21 cellular contexts compared by ENCODE assay signal in genomic region chr1:1809489-1809888, GRCh38. TPM values are rescaled to one million over a fixed set of nuclear protein-coding genes. Genes with fewer than 3 reads are reported as not detected.
DNase-seq lines count a peak whose midpoint lies in the region; ATAC-seq, FAIRE-seq and TF ChIP-seq lines count a peak whose summit lies in the region.
"Had no signal": no experiment of that assay in that cellular context is flagged by ENCODE, and none has a peak within 500 bp of the region (broad histone marks: within the 10 kb centered on the region; RNA-seq: fewer than 3 reads in every experiment).

No MANE protein-coding gene starts in this region.

- CTCF ChIA-PET in HepG2 (lab: Yijun Ruan, JAX; ENCODE audit: low intra/inter-chr PET ratio, low total read pairs), result no interaction called here

- BruUV-seq in HepG2 (replicated peaks; lab: Mats Ljungman, UMichigan), result no TSS peak

- no peak overlapping the region for H3K4me2 ChIP-seq in HepG2 (ENCODE audit: low read depth, low read length)
- H3K4me2 ChIP-seq: A549 had no signal

- TF ChIP-seq CTCF in HepG2 (CRISPR knock-in tag; IDR thresholded peaks at IDR 0.05) (no peak), right lobe of liver (IDR thresholded peaks at IDR 0.05) (no peak), nephron progenitor cell (IDR thresholded peaks at IDR 0.05) (no peak)

- no peaks in the 10 kb centered on the region for H3K4me1 ChIP-seq in HepG2 (ENCODE audit: insufficient read depth, low read length)
- H3K4me1 ChIP-seq in right lobe of liver, result no peaks in the 10 kb centered on the region
- H3K4me1 ChIP-seq: A549, BE2C, SJCRH30 had no signal

- H3K4me3 ChIP-seq in HepG2 (replicated peaks in 1 of 3; ENCODE audit: insufficient read depth in 1 of 3, low read depth in 2 of 3, low read length in 3 of 3) (no peak overlapping the region), right lobe of liver (no peak overlapping the region)
- H3K4me3 ChIP-seq: A549, GM12878, K562, MG63, SJCRH30 had no signal

- WGBS in HepG2 (ENCODE audit: low lambda C conversion rate), result 100% methylated on average over 6 of the region's 6 CpGs
- 80% methylated on average over 5 of the region's 6 CpGs for WGBS in right lobe of liver (ENCODE audit: insufficient coverage, low coverage, low lambda C conversion rate, missing lambda C conversion rate)

- no peaks in the 10 kb centered on the region for H3K79me2 ChIP-seq in HepG2 (ENCODE audit: insufficient read depth, low read length)

- H3K27ac ChIP-seq in HepG2 (ENCODE audit: extremely low read length, insufficient read depth, low read length), result no peak overlapping the region
- H3K27ac ChIP-seq in right lobe of liver, result no peak overlapping the region
- H3K27ac ChIP-seq: A549, SJCRH30 had no signal

- TF ChIP-seq POLR2A in HepG2 (IDR thresholded peaks at IDR 0.05; ENCODE audit: insufficient read depth in 1 of 2, low read depth in 2 of 2, low read length in 2 of 2), result no peak
- TF ChIP-seq POLR2A in right lobe of liver (IDR thresholded peaks at IDR 0.05), result no peak

- no peaks in the 10 kb centered on the region for H3K9me3 Mint-ChIP-seq in nephron progenitor cell
- H3K9me3 Mint-ChIP-seq: HFFc6 had no signal

- FAIRE-seq in HepG2 (lab: Jason Lieb, UNC), result no peak
- FAIRE-seq: A549, GM12878, K562 had no signal

- TF ChIP-seq RAD21 in HepG2 (CRISPR knock-in tag; IDR thresholded peaks at IDR 0.05), result no peak

- H3K4me3 Mint-ChIP-seq in nephron progenitor cell, result no peak overlapping the region
- H3K4me3 Mint-ChIP-seq: HFFc6 had no signal

- no peak overlapping the region for H3K9ac ChIP-seq in HepG2 (ENCODE audit: insufficient read depth, low read depth, low read length)

- peaks cover 16 to 34% of the 10 kb centered on the region in 2 experiments; a peak in 4 of 5 replicates for H3K36me3 ChIP-seq in HepG2 (replicated peaks in 1 of 2; ENCODE audit: control insufficient read depth in 1 of 2, insufficient read depth in 2 of 2, low read length in 2 of 2)
- peaks cover 6 to 46% (median 21%) of the 10 kb centered on the region in 4 donors for H3K36me3 ChIP-seq in right lobe of liver

- H3K9me3 ChIP-seq in HepG2 (ENCODE audit: low read length), result no peaks in the 10 kb centered on the region
- no peaks in the 10 kb centered on the region for H3K9me3 ChIP-seq in right lobe of liver
- H3K9me3 ChIP-seq: A549, BE2C, MG63, SJCRH30 had no signal

- H3K27me3 Mint-ChIP-seq in nephron progenitor cell (ENCODE audit: low read depth, poor library complexity), result peaks cover 3% of the 10 kb centered on the region

- H3K36me3 Mint-ChIP-seq in nephron progenitor cell (ENCODE audit: low read depth), result peaks cover 56% of the 10 kb centered on the region

- peak overlapping the region; percentile 57 for H3K27ac Mint-ChIP-seq in nephron progenitor cell
- H3K27ac Mint-ChIP-seq: HFFc6 had no signal

- ATAC-seq in HepG2, result no peak
- ATAC-seq in right lobe of liver, result no peak
- ATAC-seq: A549, GM12878, K562, Panc1 had no signal

- peaks cover 2% of the 10 kb centered on the region for H3K4me1 Mint-ChIP-seq in nephron progenitor cell

- H3K27me3 ChIP-seq in HepG2 (ENCODE audit: control insufficient read depth in 1 of 2, insufficient read depth in 2 of 2, low read length in 2 of 2), result no peaks in the 10 kb centered on the region
- no peaks in the 10 kb centered on the region for H3K27me3 ChIP-seq in right lobe of liver
- H3K27me3 ChIP-seq: BE2C, MG63, SJCRH30 had no signal

- no peak overlapping the region for H2AFZ ChIP-seq in HepG2 (ENCODE audit: low read length)

- DNase-seq in HepG2 (ENCODE audit: low spot score), result no peak
- no peak for DNase-seq in right lobe of liver
- DNase-seq in NCI-H82 treated with DMSO at 0.1 percent for 48 hours (lab: John Stamatoyannopoulos, UW; ENCODE audit: unreplicated experiment), result peak; percentile 53
- no peak for DNase-seq in nephron progenitor cell
- no peak for DNase-seq in T1000 (lab: John Stamatoyannopoulos, UW)
- no peak for DNase-seq in stimulated activated naive CD4-positive, alpha-beta T cell treated with Interleukin-2 at 50 U/mL for 16 hours (lab: John Stamatoyannopoulos, UW)
- DNase-seq in NCI-H510A (lab: John Stamatoyannopoulos, UW), result no peak
- DNase-seq: BE2C; DMS79; H7; HFFc6; MG63; NCI-H1417; NCI-H187; NCI-H446 treated with DMSO at 0.1 percent for 48 hours; NK-92 treated with Interleukin-12 subunit alpha and Interleukin-12 subunit beta, amount 100 ng/mL, for 24 hours; SJCRH30 had no signal

- in situ Hi-C loops in HepG2 (cut with HindIII; ENCODE audit: extremely low pct_ligation_motif_present, low pct_unique_long_range_greater_than_20kb), result no loop called here

- TF ChIP-seq EP300 in HepG2 (IDR thresholded peaks at IDR 0.05; ENCODE audit: low read depth in 2 of 2, low read length in 2 of 2), result no peak
- no peak for TF ChIP-seq EP300 in HepG2 (CRISPR knock-in tag; IDR thresholded peaks at IDR 0.05; ENCODE audit: borderline replicate concordance)

- POLR2A ChIA-PET in HepG2 (lab: Yijun Ruan, JAX), result no interaction called here

- intact Hi-C loops in HepG2 (cut with micrococcal nuclease; ENCODE audit: unreplicated experiment) (no loop called here), right lobe of liver (cut with DNase I) (no loop called here)

- H4K20me1 ChIP-seq in HepG2 (ENCODE audit: insufficient read depth, low read length), result no peaks in the 10 kb centered on the region

TF ChIP-seq in HepG2, 621 proteins besides CTCF, POLR2A, EP300 and RAD21:
- peak; percentile 70 for TF ChIP-seq RBM22 (optimal IDR thresholded peaks at IDR 0.05; ENCODE audit: low read length)
- TF ChIP-seq, protein P1, sequence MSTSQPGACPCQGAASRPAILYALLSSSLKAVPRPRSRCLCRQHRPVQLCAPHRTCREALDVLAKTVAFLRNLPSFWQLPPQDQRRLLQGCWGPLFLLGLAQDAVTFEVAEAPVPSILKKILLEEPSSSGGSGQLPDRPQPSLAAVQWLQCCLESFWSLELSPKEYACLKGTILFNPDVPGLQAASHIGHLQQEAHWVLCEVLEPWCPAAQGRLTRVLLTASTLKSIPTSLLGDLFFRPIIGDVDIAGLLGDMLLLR (CRISPR knock-in tag; IDR thresholded peaks at IDR 0.05), result no peak

RNA-seq across cellular contexts. Expression of gene NADK, which starts 31.2 kb away (rescaled TPM):
- total RNA-seq in HepG2 (2016; rRNA removed; fragmentation: Illumina TruSeq; extraction: Trizol), result 47.6 and 60.1 TPM in 2 replicates
- total RNA-seq in HepG2 (2016; cell fraction: cytosol; rRNA removed; fragmentation: Illumina TruSeq; extraction: Trizol; ENCODE audit: low read depth), result 29.8 and 30.8 TPM in 2 replicates
- total RNA-seq in HepG2 (2016; cell fraction: insoluble cytoplasmic fraction; rRNA removed; fragmentation: Illumina TruSeq; extraction: Trizol), result 38.7 and 62.4 TPM in 2 replicates
- 61.8 and 69.8 TPM in 2 replicates for total RNA-seq in HepG2 (2016; cell fraction: membrane; rRNA removed; fragmentation: Illumina TruSeq; extraction: Trizol)
- total RNA-seq in HepG2 (2016; cell fraction: nucleus; rRNA removed; fragmentation: Illumina TruSeq; extraction: Trizol), result 56.0 and 58.2 TPM in 2 replicates
- 56.6 and 74.9 TPM in 2 replicates for polyA plus RNA-seq in HepG2 (2011; rRNA removed)
- 44.7 and 49.3 TPM in 2 replicates for polyA plus RNA-seq in HepG2 (2011; cell fraction: cytosol; rRNA removed)
- 195 and 220 TPM in 2 replicates for polyA plus RNA-seq in HepG2 (2011; cell fraction: nucleus; rRNA removed)
- 34.7 and 51.8 TPM in 2 replicates for polyA plus RNA-seq in HepG2 (2012)
- polyA plus RNA-seq in HepG2 (2016; cell fraction: cytosol; fragmentation: Illumina TruSeq; extraction: Trizol; ENCODE audit: low read depth), result 30.4 and 32.6 TPM in 2 replicates
- 44.6 and 56.1 TPM in 2 replicates for polyA plus RNA-seq in HepG2 (2016; cell fraction: insoluble cytoplasmic fraction; fragmentation: Illumina TruSeq; extraction: Trizol; ENCODE audit: low read depth)
- 62.4 and 63.0 TPM in 2 replicates for polyA plus RNA-seq in HepG2 (2016; cell fraction: membrane; fragmentation: Illumina TruSeq; extraction: Trizol; ENCODE audit: low read depth)
- 149 and 161 TPM in 2 replicates for polyA plus RNA-seq in HepG2 (2016; cell fraction: nucleus; fragmentation: Illumina TruSeq; extraction: Trizol; ENCODE audit: insufficient read depth, low read depth)
- 59.5 and 61.8 TPM in 2 replicates for polyA minus RNA-seq in HepG2 (2011; rRNA and poly(A)+ RNA removed; ENCODE audit: low replicate concordance)
- 27.9 and 28.0 TPM in 2 replicates for polyA minus RNA-seq in HepG2 (2011; cell fraction: cytosol; rRNA and poly(A)+ RNA removed)
- 37.6 and 42.4 TPM in 2 replicates for polyA minus RNA-seq in HepG2 (2011; cell fraction: nucleus; rRNA and poly(A)+ RNA removed)
- 100 to 1,000 TPM in 3 of 6 experiments, 10 to 100 TPM in 3; 80.3 to 143 (median 100) TPM for total RNA-seq in right lobe of liver
